ENCODE assay signal across 2 cellular contexts in the genomic region with DNA sequence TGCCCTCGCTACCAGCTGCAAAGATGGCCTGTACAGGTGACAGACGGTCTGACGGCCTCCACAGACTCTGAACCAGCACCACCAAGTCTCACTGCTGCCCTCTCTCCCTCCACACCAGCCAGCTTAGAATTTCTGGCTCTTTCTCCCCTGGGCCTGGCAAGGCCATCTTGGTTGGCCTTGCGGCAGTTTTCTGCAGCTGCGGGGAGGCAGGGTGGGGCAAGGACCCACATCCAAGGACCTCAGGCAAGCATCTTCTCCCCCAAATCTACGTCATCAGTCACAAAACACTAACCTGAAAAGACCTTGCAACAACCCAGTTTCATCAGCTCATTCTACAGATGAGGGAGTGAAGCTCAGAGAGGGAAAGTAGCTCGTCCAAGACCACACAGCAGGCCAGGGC.
TF ChIP-seq lines count a peak whose summit lies in the region.

No MANE protein-coding gene starts in this region.

TF ChIP-seq in HepG2, 621 proteins besides CTCF, POLR2A, EP300 and RAD21:
- TF ChIP-seq, protein P1, sequence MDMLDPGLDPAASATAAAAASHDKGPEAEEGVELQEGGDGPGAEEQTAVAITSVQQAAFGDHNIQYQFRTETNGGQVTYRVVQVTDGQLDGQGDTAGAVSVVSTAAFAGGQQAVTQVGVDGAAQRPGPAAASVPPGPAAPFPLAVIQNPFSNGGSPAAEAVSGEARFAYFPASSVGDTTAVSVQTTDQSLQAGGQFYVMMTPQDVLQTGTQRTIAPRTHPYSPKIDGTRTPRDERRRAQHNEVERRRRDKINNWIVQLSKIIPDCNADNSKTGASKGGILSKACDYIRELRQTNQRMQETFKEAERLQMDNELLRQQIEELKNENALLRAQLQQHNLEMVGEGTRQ (IDR thresholded peaks at IDR 0.05; ENCODE audit: low read depth, low read length): no peak
- TF ChIP-seq, protein P1 (CRISPR knock-in tag; IDR thresholded peaks at IDR 0.05; ENCODE audit: borderline replicate concordance): no peak
- TF ChIP-seq SPEN (CRISPR knock-in tag; IDR thresholded peaks at IDR 0.05; ENCODE audit: low read depth): no peak
- TF ChIP-seq MBD4 (IDR thresholded peaks at IDR 0.05; ENCODE audit: borderline replicate concordance, low read length): no peak
- TF ChIP-seq ZNF496 (CRISPR knock-in tag; IDR thresholded peaks at IDR 0.05; ENCODE audit: insufficient replicate concordance): no peak
- TF ChIP-seq FOXC1 (CRISPR knock-in tag; IDR thresholded peaks at IDR 0.05; ENCODE audit: borderline replicate concordance): no peak
- TF ChIP-seq RBM22 (optimal IDR thresholded peaks at IDR 0.05; ENCODE audit: low read length): peak; percentile 16
- no peak for TF ChIP-seq RARG (CRISPR knock-in tag; IDR thresholded peaks at IDR 0.05; ENCODE audit: low read depth)
- peak; percentile 88; the same call in 1 of the 2 replicates for TF ChIP-seq ZNF768 (CRISPR knock-in tag; IDR thresholded peaks at IDR 0.05)
- TF ChIP-seq, protein P2, sequence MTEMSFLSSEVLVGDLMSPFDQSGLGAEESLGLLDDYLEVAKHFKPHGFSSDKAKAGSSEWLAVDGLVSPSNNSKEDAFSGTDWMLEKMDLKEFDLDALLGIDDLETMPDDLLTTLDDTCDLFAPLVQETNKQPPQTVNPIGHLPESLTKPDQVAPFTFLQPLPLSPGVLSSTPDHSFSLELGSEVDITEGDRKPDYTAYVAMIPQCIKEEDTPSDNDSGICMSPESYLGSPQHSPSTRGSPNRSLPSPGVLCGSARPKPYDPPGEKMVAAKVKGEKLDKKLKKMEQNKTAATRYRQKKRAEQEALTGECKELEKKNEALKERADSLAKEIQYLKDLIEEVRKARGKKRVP (CRISPR knock-in tag; IDR thresholded peaks at IDR 0.05): no peak

TF ChIP-seq in K562, 482 proteins besides CTCF, POLR2A, EP300 and RAD21:
- TF ChIP-seq HCFC1 (IDR thresholded peaks at IDR 0.05; ENCODE audit: low read depth, low read length) (no peak), ZFP36 (IDR thresholded peaks at IDR 0.05; ENCODE audit: low read depth, low read length, partially characterized antibody) (peak; percentile 13)
